Comparison of ENCODE assay signal across 16 cellular contexts in the genomic region with DNA sequence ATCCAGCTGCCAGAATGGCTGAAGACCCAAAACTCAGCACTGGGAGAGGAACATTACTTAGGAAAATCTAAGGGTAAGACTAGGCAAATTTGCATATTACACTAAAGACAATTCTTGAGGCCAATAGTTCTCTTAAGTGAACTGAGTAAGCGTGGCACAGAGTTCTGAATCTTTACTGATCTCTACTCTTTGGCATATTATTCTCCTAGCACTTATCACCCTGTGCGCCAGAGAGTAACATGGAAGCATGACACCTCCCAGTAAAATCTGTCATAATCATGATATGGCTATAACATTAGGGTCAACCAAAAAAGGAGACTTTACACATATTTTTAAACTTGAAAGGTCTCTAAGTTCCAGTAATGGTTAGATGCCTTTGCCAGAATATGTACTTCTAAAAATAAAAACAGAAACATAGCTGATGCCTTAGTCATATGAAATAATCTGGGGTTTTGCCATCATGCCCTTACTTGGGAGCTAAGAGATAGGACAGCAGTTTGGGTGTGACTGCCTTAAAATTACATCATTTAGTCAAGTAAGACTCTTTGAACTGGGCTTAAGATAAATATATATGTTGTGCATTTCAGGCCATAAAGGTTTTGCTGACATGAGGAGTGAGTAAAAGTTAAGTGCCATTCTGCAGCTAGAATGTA.
DNase-seq lines count a peak whose midpoint lies in the region; ATAC-seq, FAIRE-seq and TF ChIP-seq lines count a peak whose summit lies in the region.
"Had no signal": no experiment of that assay in that cellular context is flagged by ENCODE, and none has a peak within 500 bp of the region (broad histone marks: within the 10 kb centered on the region; RNA-seq: fewer than 3 reads in every experiment).

No MANE protein-coding gene starts in this region.

- DNase-seq in H54 (ENCODE audit: insufficient read length, low spot score) (peak; percentile 37), amniotic epithelial cell (ENCODE audit: low read depth) (peak; percentile 74), glomerular visceral epithelial cell (ENCODE audit: extremely low spot score) (peak; percentile 26), GM19238 (ENCODE audit: insufficient read length, low spot score) (no peak), anterior cingulate cortex (lab: John Stamatoyannopoulos, UW) (no peak)
- DNase-seq: activated CD4-positive, CD25-positive, alpha-beta regulatory T cell treated with anti-CD3 and anti-CD28 coated beads, Interleukin-2, amount 50 U/mL, for 72 hours; activated T-cell treated with anti-CD3 and anti-CD28 coated beads, Interleukin-2, amount 50 U/mL, for 4 hours; Calu3; NCI-H1436; NCI-H82 had no signal

- H3K4me2 ChIP-seq in skeletal muscle satellite cell (ENCODE audit: low read length) = peak overlapping the region; percentile 14

- FAIRE-seq in H54 (lab: Jason Lieb, UNC) = no peak
- FAIRE-seq: H1 had no signal

- no peaks in the 10 kb centered on the region for H3K9me3 ChIP-seq in skeletal muscle satellite cell (replicated peaks; ENCODE audit: low read length)
- H3K9me3 ChIP-seq: neutrophil had no signal

- peaks cover 24% of the 10 kb centered on the region for H3K4me1 ChIP-seq in skeletal muscle satellite cell (ENCODE audit: control insufficient read depth, insufficient read depth, low read length)

- no peak for ATAC-seq in activated CD4-positive, CD25-positive, alpha-beta regulatory T cell treated with anti-CD3 and anti-CD28 coated beads, Interleukin-2, amount 50 U/mL, for 24 hours
- no peak for ATAC-seq in GM21526 (IDR thresholded peaks at IDR 0.05; ENCODE audit: low FRiP score, unreplicated experiment)
- ATAC-seq: activated T-cell treated with anti-CD3 and anti-CD28 coated beads, Interleukin-2, amount 50 U/mL, for 4 hours had no signal

- no peak overlapping the region for H3K4me3 ChIP-seq in skeletal muscle satellite cell (ENCODE audit: low read length)
- H3K4me3 ChIP-seq: cardiac muscle cell had no signal

- H3K9ac ChIP-seq in skeletal muscle satellite cell (ENCODE audit: low read depth, low read length) = no peak overlapping the region

- no peaks in the 10 kb centered on the region for H3K27me3 ChIP-seq in skeletal muscle satellite cell (ENCODE audit: control insufficient read depth, insufficient read depth, low read length)
- H3K27me3 ChIP-seq: cardiac muscle cell, neutrophil had no signal

- H3K36me3 ChIP-seq in skeletal muscle satellite cell (ENCODE audit: insufficient read depth, low read length) = no peaks in the 10 kb centered on the region
- H3K36me3 ChIP-seq: cardiac muscle cell had no signal

- TF ChIP-seq POLR2A in H54 (IDR thresholded peaks at IDR 0.05; ENCODE audit: low read depth, low read length) = no peak

Comparison
In these comparisons a context has a peak if more than half of its experiments do, and no peak if none do; other contexts are left out.
1. DNase-seq: peak in H54 (single experiment), amniotic epithelial cell (single experiment) and glomerular visceral epithelial cell (single experiment); none in GM19238 (single experiment) and anterior cingulate cortex (0 of 58).